ENCODE assay signal across 1 cellular context in genomic region chr22:32644252-32645100, GRCh38.
TF ChIP-seq lines count a peak whose summit lies in the region.

No MANE protein-coding gene starts in this region.

TF ChIP-seq in HepG2, 621 proteins besides CTCF, POLR2A, EP300 and RAD21 (continued from another document and continues in another):
- peak; percentile 63; the same call in 1 of the 2 replicates for TF ChIP-seq EHMT2 (IDR thresholded peaks at IDR 0.05; ENCODE audit: borderline replicate concordance, low read depth, low read length)
- TF ChIP-seq ZNF44 (CRISPR knock-in tag; IDR thresholded peaks at IDR 0.05), result no peak
- TF ChIP-seq, protein P1, sequence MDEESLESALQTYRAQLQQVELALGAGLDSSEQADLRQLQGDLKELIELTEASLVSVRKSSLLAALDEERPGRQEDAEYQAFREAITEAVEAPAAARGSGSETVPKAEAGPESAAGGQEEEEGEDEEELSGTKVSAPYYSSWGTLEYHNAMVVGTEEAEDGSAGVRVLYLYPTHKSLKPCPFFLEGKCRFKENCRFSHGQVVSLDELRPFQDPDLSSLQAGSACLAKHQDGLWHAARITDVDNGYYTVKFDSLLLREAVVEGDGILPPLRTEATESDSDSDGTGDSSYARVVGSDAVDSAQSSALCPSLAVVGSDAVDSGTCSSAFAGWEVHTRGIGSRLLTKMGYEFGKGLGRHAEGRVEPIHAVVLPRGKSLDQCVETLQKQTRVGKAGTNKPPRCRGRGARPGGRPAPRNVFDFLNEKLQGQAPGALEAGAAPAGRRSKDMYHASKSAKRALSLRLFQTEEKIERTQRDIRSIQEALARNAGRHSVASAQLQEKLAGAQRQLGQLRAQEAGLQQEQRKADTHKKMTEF (CRISPR knock-in tag; IDR thresholded peaks at IDR 0.05), result peak; percentile 94
- no peak for TF ChIP-seq ZNF20 (CRISPR knock-in tag; IDR thresholded peaks at IDR 0.05)
- peak; percentile 44 for TF ChIP-seq SMC3 (IDR thresholded peaks at IDR 0.05; ENCODE audit: low read length)
- TF ChIP-seq, protein P2, sequence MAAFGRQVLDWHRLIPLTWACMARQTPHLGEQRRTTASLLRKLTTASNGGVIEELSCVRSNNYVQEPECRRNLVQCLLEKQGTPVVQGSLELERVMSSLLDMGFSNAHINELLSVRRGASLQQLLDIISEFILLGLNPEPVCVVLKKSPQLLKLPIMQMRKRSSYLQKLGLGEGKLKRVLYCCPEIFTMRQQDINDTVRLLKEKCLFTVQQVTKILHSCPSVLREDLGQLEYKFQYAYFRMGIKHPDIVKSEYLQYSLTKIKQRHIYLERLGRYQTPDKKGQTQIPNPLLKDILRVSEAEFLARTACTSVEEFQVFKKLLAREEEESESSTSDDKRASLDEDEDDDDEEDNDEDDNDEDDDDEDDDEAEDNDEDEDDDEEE (CRISPR knock-in tag; IDR thresholded peaks at IDR 0.05), result peak; percentile 96
- TF ChIP-seq POLR2AphosphoS5 (IDR thresholded peaks at IDR 0.05; ENCODE audit: low read depth, low read length), result no peak; the same call in 1 of the 2 replicates
- peak; percentile 41; a peak in 3 of 4 replicates for TF ChIP-seq MAFK (conservative IDR thresholded peaks at IDR 0.05 in 1 of 2, IDR thresholded peaks at IDR 0.05 in 1 of 2; ENCODE audit: low read length in 2 of 2)
- TF ChIP-seq KDM2A (CRISPR knock-in tag; IDR thresholded peaks at IDR 0.05; ENCODE audit: borderline replicate concordance, low read depth), result peak; percentile 66; the same call in 1 of the 2 replicates
- TF ChIP-seq KMT2B (CRISPR knock-in tag; IDR thresholded peaks at IDR 0.05), result 0 out of 2 replicates have a peak, but pooled peaks have one; percentile 39
- TF ChIP-seq NFE2L2 (IDR thresholded peaks at IDR 0.05; ENCODE audit: low read length), result no peak
- peak; percentile 78 for TF ChIP-seq NR2F6 (IDR thresholded peaks at IDR 0.05)
- peak; percentile 90 for TF ChIP-seq NR2F6 (CRISPR knock-in tag; IDR thresholded peaks at IDR 0.05)
- TF ChIP-seq HMGA1 (CRISPR knock-in tag; conservative IDR thresholded peaks at IDR 0.05), result no peak
- 0 out of 2 replicates have a peak, but pooled peaks have one; percentile 41 for TF ChIP-seq ZNF136 (CRISPR knock-in tag; IDR thresholded peaks at IDR 0.05; ENCODE audit: low read depth)
- TF ChIP-seq GABPB1 (CRISPR knock-in tag; IDR thresholded peaks at IDR 0.05), result peak; percentile 88
- no peak for TF ChIP-seq ZNF207 (IDR thresholded peaks at IDR 0.05; ENCODE audit: borderline replicate concordance)
- TF ChIP-seq CEBPB (IDR thresholded peaks at IDR 0.05; ENCODE audit: borderline replicate concordance, low read depth, low read length), result peak; percentile 92
- TF ChIP-seq MLLT10 (CRISPR knock-in tag; IDR thresholded peaks at IDR 0.05), result no peak
- TF ChIP-seq ZSCAN31 (CRISPR knock-in tag; IDR thresholded peaks at IDR 0.05; ENCODE audit: low read depth), result peak; percentile 80
- TF ChIP-seq ZNF282 (IDR thresholded peaks at IDR 0.05; ENCODE audit: partially characterized antibody), result no peak
- no peak for TF ChIP-seq ZFP62 (CRISPR knock-in tag; IDR thresholded peaks at IDR 0.05)
- no peak for TF ChIP-seq ZNF143 (CRISPR knock-in tag; IDR thresholded peaks at IDR 0.05)
- TF ChIP-seq, protein P3, sequence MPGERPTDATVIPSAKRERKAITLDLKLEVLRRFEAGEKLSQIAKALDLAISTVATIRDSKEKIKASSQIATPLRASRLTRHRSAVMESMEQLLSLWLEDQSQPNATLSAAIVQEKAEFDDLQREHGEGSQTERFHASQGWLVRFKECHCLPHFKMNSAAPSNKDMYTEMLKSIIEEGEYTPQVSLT (CRISPR knock-in tag; IDR thresholded peaks at IDR 0.05; ENCODE audit: borderline replicate concordance, low read depth), result no peak
- no peak for TF ChIP-seq SRSF4 (IDR thresholded peaks at IDR 0.05; ENCODE audit: low read depth, low read length, poor library complexity, severe bottlenecking)
- no peak for TF ChIP-seq PLRG1 (conservative IDR thresholded peaks at IDR 0.05)
- peak; percentile 91 for TF ChIP-seq ZNF3 (CRISPR knock-in tag; IDR thresholded peaks at IDR 0.05)
- TF ChIP-seq TMF1 (CRISPR knock-in tag; IDR thresholded peaks at IDR 0.05; ENCODE audit: low read depth), result no peak
- TF ChIP-seq RFX1 (IDR thresholded peaks at IDR 0.05), result no peak
- peak; percentile 40 for TF ChIP-seq RBM39 (IDR thresholded peaks at IDR 0.05; ENCODE audit: low read depth, low read length, poor library complexity, severe bottlenecking)
- peak; percentile 60; the same call in 1 of the 2 replicates for TF ChIP-seq IRF1 (CRISPR knock-in tag; IDR thresholded peaks at IDR 0.05; ENCODE audit: low read depth)
- TF ChIP-seq ZBED4 (CRISPR knock-in tag; IDR thresholded peaks at IDR 0.05; ENCODE audit: borderline replicate concordance), result peak; percentile 63; the same call in 1 of the 2 replicates
- peak; percentile 94 for TF ChIP-seq MLX (CRISPR knock-in tag; IDR thresholded peaks at IDR 0.05)
- TF ChIP-seq, protein P4, sequence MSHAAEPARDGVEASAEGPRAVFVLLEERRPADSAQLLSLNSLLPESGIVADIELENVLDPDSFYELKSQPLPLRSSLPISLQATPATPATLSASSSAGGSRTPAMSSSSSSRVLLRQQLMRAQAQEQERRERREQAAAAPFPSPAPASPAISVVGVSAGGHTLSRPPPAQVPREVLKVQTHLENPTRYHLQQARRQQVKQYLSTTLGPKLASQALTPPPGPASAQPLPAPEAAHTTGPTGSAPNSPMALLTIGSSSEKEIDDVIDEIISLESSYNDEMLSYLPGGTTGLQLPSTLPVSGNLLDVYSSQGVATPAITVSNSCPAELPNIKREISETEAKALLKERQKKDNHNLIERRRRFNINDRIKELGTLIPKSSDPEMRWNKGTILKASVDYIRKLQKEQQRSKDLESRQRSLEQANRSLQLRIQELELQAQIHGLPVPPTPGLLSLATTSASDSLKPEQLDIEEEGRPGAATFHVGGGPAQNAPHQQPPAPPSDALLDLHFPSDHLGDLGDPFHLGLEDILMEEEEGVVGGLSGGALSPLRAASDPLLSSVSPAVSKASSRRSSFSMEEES (CRISPR knock-in tag; IDR thresholded peaks at IDR 0.05), result peak; percentile 95
- TF ChIP-seq, protein P5, sequence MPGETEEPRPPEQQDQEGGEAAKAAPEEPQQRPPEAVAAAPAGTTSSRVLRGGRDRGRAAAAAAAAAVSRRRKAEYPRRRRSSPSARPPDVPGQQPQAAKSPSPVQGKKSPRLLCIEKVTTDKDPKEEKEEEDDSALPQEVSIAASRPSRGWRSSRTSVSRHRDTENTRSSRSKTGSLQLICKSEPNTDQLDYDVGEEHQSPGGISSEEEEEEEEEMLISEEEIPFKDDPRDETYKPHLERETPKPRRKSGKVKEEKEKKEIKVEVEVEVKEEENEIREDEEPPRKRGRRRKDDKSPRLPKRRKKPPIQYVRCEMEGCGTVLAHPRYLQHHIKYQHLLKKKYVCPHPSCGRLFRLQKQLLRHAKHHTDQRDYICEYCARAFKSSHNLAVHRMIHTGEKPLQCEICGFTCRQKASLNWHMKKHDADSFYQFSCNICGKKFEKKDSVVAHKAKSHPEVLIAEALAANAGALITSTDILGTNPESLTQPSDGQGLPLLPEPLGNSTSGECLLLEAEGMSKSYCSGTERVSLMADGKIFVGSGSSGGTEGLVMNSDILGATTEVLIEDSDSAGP (CRISPR knock-in tag; IDR thresholded peaks at IDR 0.05; ENCODE audit: borderline replicate concordance), result peak; percentile 74
- TF ChIP-seq, protein P6, sequence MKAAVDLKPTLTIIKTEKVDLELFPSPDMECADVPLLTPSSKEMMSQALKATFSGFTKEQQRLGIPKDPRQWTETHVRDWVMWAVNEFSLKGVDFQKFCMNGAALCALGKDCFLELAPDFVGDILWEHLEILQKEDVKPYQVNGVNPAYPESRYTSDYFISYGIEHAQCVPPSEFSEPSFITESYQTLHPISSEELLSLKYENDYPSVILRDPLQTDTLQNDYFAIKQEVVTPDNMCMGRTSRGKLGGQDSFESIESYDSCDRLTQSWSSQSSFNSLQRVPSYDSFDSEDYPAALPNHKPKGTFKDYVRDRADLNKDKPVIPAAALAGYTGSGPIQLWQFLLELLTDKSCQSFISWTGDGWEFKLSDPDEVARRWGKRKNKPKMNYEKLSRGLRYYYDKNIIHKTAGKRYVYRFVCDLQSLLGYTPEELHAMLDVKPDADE (CRISPR knock-in tag; IDR thresholded peaks at IDR 0.05), result 0 out of 2 replicates have a peak, but pooled peaks have one; percentile 65
- TF ChIP-seq SIN3B (IDR thresholded peaks at IDR 0.05; ENCODE audit: low read length), result no peak
- peak; percentile 97 for TF ChIP-seq YEATS4 (CRISPR knock-in tag; IDR thresholded peaks at IDR 0.05; ENCODE audit: borderline replicate concordance)
- peak; percentile 81 for TF ChIP-seq ZBTB7B (CRISPR knock-in tag; IDR thresholded peaks at IDR 0.05)
- TF ChIP-seq ZNF17 (CRISPR knock-in tag; IDR thresholded peaks at IDR 0.05), result no peak
- peak; percentile 83; the same call in 1 of the 2 replicates for TF ChIP-seq THAP9 (CRISPR knock-in tag; IDR thresholded peaks at IDR 0.05; ENCODE audit: borderline replicate concordance)
- TF ChIP-seq, protein P7, sequence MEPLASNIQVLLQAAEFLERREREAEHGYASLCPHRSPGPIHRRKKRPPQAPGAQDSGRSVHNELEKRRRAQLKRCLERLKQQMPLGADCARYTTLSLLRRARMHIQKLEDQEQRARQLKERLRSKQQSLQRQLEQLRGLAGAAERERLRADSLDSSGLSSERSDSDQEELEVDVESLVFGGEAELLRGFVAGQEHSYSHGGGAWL (CRISPR knock-in tag; IDR thresholded peaks at IDR 0.05), result peak; percentile 70
- TF ChIP-seq AHR (CRISPR knock-in tag; IDR thresholded peaks at IDR 0.05), result peak; percentile 72; the same call in 1 of the 2 replicates
- peak; percentile 83; the same call in 1 of the 2 replicates for TF ChIP-seq ZNF569 (CRISPR knock-in tag; IDR thresholded peaks at IDR 0.05; ENCODE audit: borderline replicate concordance)
- peak; percentile 96; the same call in 1 of the 2 replicates for TF ChIP-seq ZBTB20 (CRISPR knock-in tag; IDR thresholded peaks at IDR 0.05; ENCODE audit: borderline replicate concordance, low read depth)
- TF ChIP-seq ZNF101 (CRISPR knock-in tag; IDR thresholded peaks at IDR 0.05; ENCODE audit: borderline replicate concordance, low read depth), result no peak
- TF ChIP-seq FOXK1 (CRISPR knock-in tag; IDR thresholded peaks at IDR 0.05; ENCODE audit: borderline replicate concordance, low read depth), result peak; percentile 93
- peak; percentile 92 for TF ChIP-seq ZNF317 (CRISPR knock-in tag; IDR thresholded peaks at IDR 0.05)
- peak; percentile 75 for TF ChIP-seq HNF4A (CRISPR knock-in tag; IDR thresholded peaks at IDR 0.05)
- TF ChIP-seq NRL (CRISPR knock-in tag; IDR thresholded peaks at IDR 0.05; ENCODE audit: borderline replicate concordance), result peak; percentile 100
- TF ChIP-seq NCOR1 (IDR thresholded peaks at IDR 0.05; ENCODE audit: borderline replicate concordance, low read length), result peak; percentile 52; the same call in 1 of the 2 replicates
- TF ChIP-seq ATM (IDR thresholded peaks at IDR 0.05; ENCODE audit: borderline replicate concordance), result no peak
- peak; percentile 81 for TF ChIP-seq BCL6 (CRISPR knock-in tag; IDR thresholded peaks at IDR 0.05)
